8 cellular contexts compared by ENCODE assay signal in the genomic region with DNA sequence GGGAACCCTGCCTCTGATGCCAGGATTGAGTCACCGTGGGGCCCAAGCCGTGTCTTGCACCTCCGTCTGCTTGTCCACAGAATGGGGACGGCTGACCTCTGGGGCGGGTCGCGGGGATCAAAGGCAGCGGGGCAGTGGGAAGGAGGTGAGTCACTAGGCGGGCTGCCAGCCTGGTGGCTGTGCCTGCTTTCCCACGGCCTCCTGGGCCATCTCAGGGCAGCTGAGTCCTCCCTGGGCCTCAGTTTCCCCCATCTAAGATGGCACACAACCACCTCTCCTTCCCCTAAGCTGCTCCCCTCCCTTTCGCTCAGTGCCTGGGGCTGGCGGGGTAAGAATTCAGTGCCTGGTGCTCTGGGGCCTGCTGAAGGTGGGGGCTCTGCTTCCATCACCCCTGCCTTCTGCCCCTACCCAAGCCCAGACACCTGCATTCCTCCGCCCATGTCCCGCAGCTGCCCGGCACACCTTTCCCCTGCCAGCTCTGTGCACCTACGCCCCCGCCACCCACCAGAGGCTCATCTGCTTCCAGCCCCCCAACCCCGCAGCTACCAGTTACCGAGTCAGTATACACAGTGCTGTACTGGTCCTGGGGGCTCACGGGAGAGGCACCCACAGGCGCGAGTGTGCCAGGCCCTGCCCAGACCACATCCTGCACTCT. TPM values are rescaled to one million over a fixed set of nuclear protein-coding genes. Genes with fewer than 3 reads are reported as not detected.
A peak's percentile ranks its signal among the peaks of the same experiment; 100 is the strongest.
DNase-seq lines count a peak whose midpoint lies in the region; ATAC-seq, FAIRE-seq and TF ChIP-seq lines count a peak whose summit lies in the region.

No MANE protein-coding gene starts in this region.

- H3K4me1 Mint-ChIP-seq in activated CD8-positive, alpha-beta memory T cell treated with anti-CD3 and anti-CD28 coated beads, Interleukin-2, amount 10 ng/mL, durations not matched to agents 7 days and 5 days, result peaks cover 47% of the 10 kb centered on the region
- H3K4me1 Mint-ChIP-seq in activated T-helper 17 cell treated with anti-CD3 and anti-CD28 coated beads, Interleukin-2, amount 50 U/mL, for 72 hours, result no peaks in the 10 kb centered on the region
- H3K4me1 Mint-ChIP-seq in WTC11, result peaks cover 11% of the 10 kb centered on the region
- H3K4me1 Mint-ChIP-seq in Caco-2 (ENCODE audit: low read depth, unreplicated experiment), result no peaks in the 10 kb centered on the region

- 58 to 63% methylated on average over 19 to 22 of the region's 22 CpGs for WGBS in tibial nerve, 2 donors

- no peaks in the 10 kb centered on the region for H3K9me3 Mint-ChIP-seq in activated CD8-positive, alpha-beta memory T cell treated with anti-CD3 and anti-CD28 coated beads, Interleukin-2, amount 10 ng/mL, durations not matched to agents 7 days and 5 days (ENCODE audit: low read depth)
- no peaks in the 10 kb centered on the region for H3K9me3 Mint-ChIP-seq in activated T-helper 17 cell treated with anti-CD3 and anti-CD28 coated beads, Interleukin-2, amount 50 U/mL, for 72 hours
- H3K9me3 Mint-ChIP-seq in WTC11, result no peaks in the 10 kb centered on the region
- H3K9me3 Mint-ChIP-seq in Caco-2 (ENCODE audit: unreplicated experiment), result no peaks in the 10 kb centered on the region

- H3K36me3 Mint-ChIP-seq in activated CD8-positive, alpha-beta memory T cell treated with anti-CD3 and anti-CD28 coated beads, Interleukin-2, amount 10 ng/mL, durations not matched to agents 7 days and 5 days, result peaks cover 9% of the 10 kb centered on the region
- H3K36me3 Mint-ChIP-seq in activated T-helper 17 cell treated with anti-CD3 and anti-CD28 coated beads, Interleukin-2, amount 50 U/mL, for 72 hours (ENCODE audit: low read depth), result peaks cover 76% of the 10 kb centered on the region
- H3K36me3 Mint-ChIP-seq in WTC11, result 0 out of 2 replicates have a peak, but pooled peaks cover 3% of the 10 kb centered on the region
- H3K36me3 Mint-ChIP-seq in Caco-2 (ENCODE audit: insufficient read depth, unreplicated experiment), result peaks cover 37% of the 10 kb centered on the region

- intact Hi-C loops in kidney (cut with DNase I) (no loop called here), Caco-2 (cut with micrococcal nuclease; ENCODE audit: unreplicated experiment) (no loop called here)

- H3K27ac ChIP-seq in kidney (ENCODE audit: low read depth in 2 of 2, low read length in 2 of 2) (peak overlapping the region; percentile 11 to 98), tibial nerve (peak overlapping the region; percentile 99)

- POLR2A ChIA-PET in WTC11 (lab: Charles Lee) (interaction anchor here (0.9 kb wide), 1 partner anchor 13 kb away, joined by 3 read pairs; no protein-coding TSS in a partner anchor), Caco-2 (lab: Charles Lee) (interaction anchor here (0.6 kb wide), 1 partner anchor 98 kb away, joined by 3 read pairs; no protein-coding TSS in a partner anchor)

- H3K4me1 ChIP-seq in kidney (ENCODE audit: control insufficient read depth in 1 of 2, insufficient read depth in 1 of 2, low read depth in 1 of 2, low read length in 2 of 2) (peaks cover 42 to 71% of the 10 kb centered on the region in 2 donors), tibial nerve (peaks cover 0 to 84% (median 80%) of the 10 kb centered on the region in 4 donors), Caco-2 (peaks cover 17% of the 10 kb centered on the region)

- no peaks in the 10 kb centered on the region for H3K27me3 Mint-ChIP-seq in activated CD8-positive, alpha-beta memory T cell treated with anti-CD3 and anti-CD28 coated beads, Interleukin-2, amount 10 ng/mL, durations not matched to agents 7 days and 5 days
- H3K27me3 Mint-ChIP-seq in activated T-helper 17 cell treated with anti-CD3 and anti-CD28 coated beads, Interleukin-2, amount 50 U/mL, for 72 hours, result no peaks in the 10 kb centered on the region
- H3K27me3 Mint-ChIP-seq in WTC11 (ENCODE audit: low read depth), result no peaks in the 10 kb centered on the region
- H3K27me3 Mint-ChIP-seq in Caco-2 (ENCODE audit: insufficient read depth, unreplicated experiment), result no peaks in the 10 kb centered on the region

- no peak overlapping the region for H3K4me3 Mint-ChIP-seq in activated CD8-positive, alpha-beta memory T cell treated with anti-CD3 and anti-CD28 coated beads, Interleukin-2, amount 10 ng/mL, durations not matched to agents 7 days and 5 days
- peak overlapping the region; percentile 75 for H3K4me3 Mint-ChIP-seq in activated T-helper 17 cell treated with anti-CD3 and anti-CD28 coated beads, Interleukin-2, amount 50 U/mL, for 72 hours
- H3K4me3 Mint-ChIP-seq in WTC11 (no peak overlapping the region), Caco-2 (ENCODE audit: unreplicated experiment) (no peak overlapping the region)

- TF ChIP-seq POLR2A in tibial nerve (IDR thresholded peaks at IDR 0.05), result no peak

- H3K36me3 ChIP-seq in kidney (ENCODE audit: control insufficient read depth in 1 of 2, insufficient read depth in 2 of 2, low read length in 2 of 2), result peaks cover 0 to 36% of the 10 kb centered on the region in 2 donors
- H3K36me3 ChIP-seq in tibial nerve, result peaks cover 0 to 47% (median 14%) of the 10 kb centered on the region in 3 donors
- peaks cover 4% of the 10 kb centered on the region for H3K36me3 ChIP-seq in Caco-2 (ENCODE audit: control insufficient read depth, insufficient read depth, low read length)

- no peak for FAIRE-seq in kidney (lab: Jason Lieb, UNC)

- peak overlapping the region; percentile 36 for H3K27ac Mint-ChIP-seq in activated CD8-positive, alpha-beta memory T cell treated with anti-CD3 and anti-CD28 coated beads, Interleukin-2, amount 10 ng/mL, durations not matched to agents 7 days and 5 days
- peak overlapping the region; percentile 41 for H3K27ac Mint-ChIP-seq in activated T-helper 17 cell treated with anti-CD3 and anti-CD28 coated beads, Interleukin-2, amount 50 U/mL, for 72 hours
- H3K27ac Mint-ChIP-seq in WTC11 (no peak overlapping the region), Caco-2 (ENCODE audit: unreplicated experiment) (no peak overlapping the region)

- H3K4me3 ChIP-seq in kidney (ENCODE audit: low read length in 2 of 2) (peak overlapping the region in 1 of 2 donors; percentile 35), tibial nerve (peak overlapping the region in 3 of 4 donors; percentile 1 to 99 (median 96)), Caco-2 (ENCODE audit: low read depth, low read length) (no peak overlapping the region)

- H3K9ac ChIP-seq in kidney (ENCODE audit: low read length in 2 of 2), result peak overlapping the region; percentile 4 to 99

- BruUV-seq in Caco-2 (replicated peaks; lab: Mats Ljungman, UMichigan), result no TSS peak

- CTCF ChIA-PET in activated CD8-positive, alpha-beta memory T cell treated with anti-CD3 and anti-CD28 coated beads, Interleukin-2, amount 10 ng/mL, durations not matched to agents 7 days and 5 days (lab: Charles Lee), result interaction anchor here (0.8 to 3.4 kb wide), 2 partner anchors 22 to 28 kb away, joined by 3 to 9 read pairs; no protein-coding TSS in a partner anchor
- CTCF ChIA-PET in WTC11 (lab: Charles Lee) (no interaction called here), Caco-2 (lab: Charles Lee) (no interaction called here)

- H3K27me3 ChIP-seq in tibial nerve, result no peaks in the 10 kb centered on the region
- no peaks in the 10 kb centered on the region for H3K27me3 ChIP-seq in Caco-2 (replicated peaks; ENCODE audit: control insufficient read depth, insufficient read depth, low read length)

- DNase-seq in activated CD8-positive, alpha-beta memory T cell treated with anti-CD3 and anti-CD28 coated beads, Interleukin-2, amount 10 ng/mL, durations not matched to agents 7 days and 5 days, result peak; percentile 43
- no peak for DNase-seq in activated CD8-positive, alpha-beta memory T cell treated with anti-CD3 and anti-CD28 coated beads, Interleukin-2, amount 50 U/mL, for 48 hours
- DNase-seq in kidney (peak; percentile 90), tibial nerve (ENCODE audit: low spot score in 2 of 2) (no peak), WTC11 (ENCODE audit: low spot score) (no peak), Caco-2 (no peak)

- ATAC-seq in activated CD8-positive, alpha-beta memory T cell treated with anti-CD3 and anti-CD28 coated beads, Interleukin-2, amount 10 ng/mL, durations not matched to agents 7 days and 5 days, result no peak
- ATAC-seq in activated T-helper 17 cell treated with anti-CD3 and anti-CD28 coated beads, Interleukin-2, amount 50 U/mL, for 72 hours (replicated peaks), result no peak
- ATAC-seq in WTC11, result no peak
- ATAC-seq in HG03175 (IDR thresholded peaks at IDR 0.05; ENCODE audit: unreplicated experiment), result no peak

- no peaks in the 10 kb centered on the region for H3K9me3 ChIP-seq in kidney (ENCODE audit: control insufficient read depth in 1 of 2, low read length in 2 of 2)
- H3K9me3 ChIP-seq in tibial nerve, result no peaks in the 10 kb centered on the region
- H3K9me3 ChIP-seq in Caco-2, result no peaks in the 10 kb centered on the region

- TF ChIP-seq CTCF in kidney (IDR thresholded peaks at IDR 0.05; ENCODE audit: borderline replicate concordance, extremely low read depth, insufficient read depth), result no peak
- no peak for TF ChIP-seq CTCF in tibial nerve (IDR thresholded peaks at IDR 0.05)
- no peak for TF ChIP-seq CTCF in WTC11 (IDR thresholded peaks at IDR 0.05)
- no peak for TF ChIP-seq CTCF in Caco-2 (IDR thresholded peaks at IDR 0.05; ENCODE audit: insufficient read depth in 1 of 2, low read depth in 1 of 2, low read length in 1 of 2, severe bottlenecking in 1 of 2, unreplicated experiment in 1 of 2)

- no peak for TF ChIP-seq EP300 in tibial nerve (IDR thresholded peaks at IDR 0.05)

RNA-seq across cellular contexts. Expression of a gene that starts 3.5 kb away (rescaled TPM):
- 100 to 1,000 TPM; 196 to 201 TPM for total RNA-seq in activated CD8-positive, alpha-beta memory T cell treated with anti-CD3 and anti-CD28 coated beads, Interleukin-2, amount 10 ng/mL, durations not matched to agents 7 days and 5 days
- 100 to 1,000 TPM; 280 to 525 TPM for total RNA-seq in activated T-helper 17 cell treated with anti-CD3 and anti-CD28 coated beads, Interleukin-2, amount 50 U/mL, for 72 hours
- total RNA-seq in kidney, result 190 TPM
- polyA plus RNA-seq in kidney (ENCODE audit: insufficient read depth, low read depth, low replicate concordance), result 67.2 TPM
- total RNA-seq in tibial nerve, result 100 to 1,000 TPM; 126 to 265 (median 152) TPM
- 150 to 165 TPM (median 163 TPM) in 3 replicates for total RNA-seq in WTC11 (2021)
- 136 and 162 TPM in 2 replicates for total RNA-seq in Caco-2 (2022)

RNA-seq across cellular contexts. Expression of a gene that starts 32.1 kb away (rescaled TPM):
- 10 to 100 TPM; 37.4 to 52.7 TPM for total RNA-seq in activated CD8-positive, alpha-beta memory T cell treated with anti-CD3 and anti-CD28 coated beads, Interleukin-2, amount 10 ng/mL, durations not matched to agents 7 days and 5 days
- total RNA-seq in activated T-helper 17 cell treated with anti-CD3 and anti-CD28 coated beads, Interleukin-2, amount 50 U/mL, for 72 hours, result 10 to 100 TPM; 44.2 to 56.0 TPM
- total RNA-seq in kidney (70.3 TPM), tibial nerve (10 to 100 TPM; 54.0 to 94.5 (median 73.5) TPM), WTC11 (2021) (106 to 148 TPM (median 145 TPM) in 3 replicates), Caco-2 (2022) (47.0 and 52.2 TPM in 2 replicates)
- 57.0 TPM for polyA plus RNA-seq in kidney (ENCODE audit: insufficient read depth, low read depth, low replicate concordance)

RNA-seq across cellular contexts. Expression of a gene that starts 48.5 kb away (rescaled TPM):
- 100 to 1,000 TPM; 200 to 202 TPM for total RNA-seq in activated CD8-positive, alpha-beta memory T cell treated with anti-CD3 and anti-CD28 coated beads, Interleukin-2, amount 10 ng/mL, durations not matched to agents 7 days and 5 days
- 100 to 1,000 TPM; 271 to 387 TPM for total RNA-seq in activated T-helper 17 cell treated with anti-CD3 and anti-CD28 coated beads, Interleukin-2, amount 50 U/mL, for 72 hours
- 59.7 TPM for total RNA-seq in kidney
- 16.9 TPM for polyA plus RNA-seq in kidney (ENCODE audit: insufficient read depth, low read depth, low replicate concordance)
- total RNA-seq in tibial nerve, result 10 to 100 TPM; 31.7 to 70.8 (median 35.2) TPM
- 8.1 to 9.8 TPM (median 9.6 TPM) in 3 replicates for total RNA-seq in WTC11 (2021)
- 10.8 and 11.7 TPM in 2 replicates for total RNA-seq in Caco-2 (2022)

RNA-seq across cellular contexts. Expression of a gene that starts 49.1 kb away (rescaled TPM):
- 10 to 100 TPM in 1 of 2 experiments, 1 to 10 TPM in 1; 7.2 to 10.1 TPM for total RNA-seq in activated CD8-positive, alpha-beta memory T cell treated with anti-CD3 and anti-CD28 coated beads, Interleukin-2, amount 10 ng/mL, durations not matched to agents 7 days and 5 days
- total RNA-seq in activated T-helper 17 cell treated with anti-CD3 and anti-CD28 coated beads, Interleukin-2, amount 50 U/mL, for 72 hours, result 100 to 1,000 TPM in 1 of 2 donors, 10 to 100 TPM in 1; 13.9 to 143 TPM
- total RNA-seq in kidney (4.3 TPM), tibial nerve (10 to 100 TPM; 28.6 to 46.3 (median 33.2) TPM), WTC11 (2021) (0.73 to 1.9 TPM (median 1.8 TPM) in 3 replicates), Caco-2 (2022) (1.1 and 1.6 TPM in 2 replicates)
- polyA plus RNA-seq in kidney (ENCODE audit: insufficient read depth, low read depth, low replicate concordance), result 8.9 TPM

Comparison
In these comparisons a context has a peak if more than half of its experiments do, and no peak if none do; other contexts are left out.
1. DNase-seq: peak in activated CD8-positive, alpha-beta memory T cell treated with anti-CD3 and anti-CD28 coated beads, Interleukin-2, amount 10 ng/mL, durations not matched to agents 7 days and 5 days (single experiment) and kidney (single experiment); none in activated CD8-positive, alpha-beta memory T cell treated with anti-CD3 and anti-CD28 coated beads, Interleukin-2, amount 50 U/mL, for 48 hours (single experiment), tibial nerve (0 of 2), WTC11 (single experiment) and Caco-2 (0 of 2).
2. H3K27ac Mint-ChIP-seq: peak in activated CD8-positive, alpha-beta memory T cell treated with anti-CD3 and anti-CD28 coated beads, Interleukin-2, amount 10 ng/mL, durations not matched to agents 7 days and 5 days (single experiment) and activated T-helper 17 cell treated with anti-CD3 and anti-CD28 coated beads, Interleukin-2, amount 50 U/mL, for 72 hours (single experiment); none in WTC11 (single experiment) and Caco-2 (single experiment).